Comparison of ENCODE assay signal across 24 cellular contexts in the genomic region with DNA sequence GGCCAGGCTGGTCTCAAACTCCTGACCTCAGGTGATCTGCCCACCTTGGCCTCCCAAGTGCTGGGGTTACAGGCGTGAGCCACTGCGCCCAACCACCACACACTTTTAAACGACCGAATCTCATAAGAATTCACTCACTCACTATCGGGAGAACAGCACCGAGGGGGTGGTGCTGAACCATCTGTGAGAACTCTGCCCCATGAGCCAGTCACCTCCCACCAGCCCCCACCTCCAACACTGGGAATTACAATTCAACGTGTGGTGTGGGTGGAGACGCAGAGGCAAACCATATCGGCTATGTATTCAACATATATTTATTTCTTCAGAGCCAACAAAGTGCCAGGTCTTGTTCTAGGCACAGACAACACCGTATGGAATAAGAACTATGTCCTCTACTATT. TPM values are rescaled to one million over a fixed set of nuclear protein-coding genes. Genes with fewer than 3 reads are reported as not detected.
DNase-seq lines count a peak whose midpoint lies in the region; TF ChIP-seq lines count a peak whose summit lies in the region.
"Had no signal": no experiment of that assay in that cellular context is flagged by ENCODE, and none has a peak within 500 bp of the region (broad histone marks: within the 10 kb centered on the region; RNA-seq: fewer than 3 reads in every experiment).

No MANE protein-coding gene starts in this region.

- in situ Hi-C loops in ACHN (cut with HindIII; ENCODE audit: low pct_ligation_motif_present, low pct_unique_long_range_greater_than_20kb, low sequenced_read_pairs), result no loop called here

- H3K9me3 ChIP-seq in HEK293 (ENCODE audit: control insufficient read depth, insufficient read depth, low read depth, low read length) (no peaks in the 10 kb centered on the region), spleen (no peaks in the 10 kb centered on the region), left ventricle myocardium inferior (replicated peaks) (no peaks in the 10 kb centered on the region)
- H3K9me3 ChIP-seq: BE2C, BLaER1 had no signal

- TF ChIP-seq POLR2A in spleen (IDR thresholded peaks at IDR 0.05), result no peak

- no peaks in the 10 kb centered on the region for H3K36me3 ChIP-seq in HEK293 (ENCODE audit: control insufficient read depth in 2 of 2, insufficient read depth in 1 of 2, low read length in 2 of 2)
- H3K36me3 ChIP-seq in spleen, result no peaks in the 10 kb centered on the region
- H3K36me3 ChIP-seq in left ventricle myocardium inferior, result no peaks in the 10 kb centered on the region
- H3K36me3 ChIP-seq: BE2C, BLaER1 had no signal

- peak in 32 of 42 donors; percentile 17 to 85 (median 38) for DNase-seq in head of caudate nucleus
- DNase-seq in spleen, result peak; percentile 39
- DNase-seq in glomerular visceral epithelial cell (ENCODE audit: extremely low spot score), result no peak
- DNase-seq in left ventricle myocardium inferior, result no peak
- DNase-seq in ACHN, result no peak
- DNase-seq: 8988T; AML-193; BE2C; C1 segment of cervical spinal cord; CD4-positive, alpha-beta memory T cell; CD4-positive, CD25-positive, alpha-beta regulatory T cell; CD8-positive, alpha-beta memory T cell; COR-L47; DMS 273 treated with DMSO at 0.1 percent for 48 hours; DMS153; DMS53; DMS79; DND-41; EL; GDM1 had no signal

- CTCF ChIA-PET in HEK293 (lab: Yijun Ruan, JAX), result interaction anchor here (1.8 kb wide), 1 partner anchor 65 kb away, joined by 8 read pairs; no protein-coding TSS in a partner anchor

- no peak for TF ChIP-seq CTCF in HEK293 (tag by site-specific recombination; IDR thresholded peaks at IDR 0.05)
- no peak for TF ChIP-seq CTCF in spleen (IDR thresholded peaks at IDR 0.05 in 8 of 11, conservative IDR thresholded peaks at IDR 0.05 in 3 of 11)
- TF ChIP-seq CTCF in left ventricle myocardium inferior (IDR thresholded peaks at IDR 0.05; ENCODE audit: borderline replicate concordance), result no peak

- intact Hi-C loops in head of caudate nucleus (cut with DNase I) (no loop called here), spleen (cut with DNase I; ENCODE audit: low total_unique reads) (loop anchor here (5.0 kb wide), 1 partner anchor 65 kb away; no protein-coding TSS in a partner anchor), left ventricle myocardium inferior (cut with micrococcal nuclease) (no loop called here)

- WGBS in spleen, 5 donors, result 95 to 99% (median 96%) methylated on average over 10 of the region's 10 CpGs

- no peaks in the 10 kb centered on the region; the same call in 1 of the 2 replicates for H3K4me1 ChIP-seq in HEK293 (ENCODE audit: control insufficient read depth, insufficient read depth, low read length)
- H3K4me1 ChIP-seq in spleen, result peaks cover 0 to 44% (median 17%) of the 10 kb centered on the region in 6 donors
- peaks cover 26% of the 10 kb centered on the region for H3K4me1 ChIP-seq in left ventricle myocardium inferior
- H3K4me1 ChIP-seq: BE2C had no signal

- H3K27me3 ChIP-seq in spleen (replicated peaks in 1 of 7) (no peaks in the 10 kb centered on the region), left ventricle myocardium inferior (ENCODE audit: low read depth) (no peaks in the 10 kb centered on the region)
- H3K27me3 ChIP-seq: BLaER1 had no signal

- POLR2A ChIA-PET in HEK293 (lab: Yijun Ruan, JAX), result no interaction called here

- H3K27ac ChIP-seq in HEK293 (ENCODE audit: extremely low read depth, low read depth, low read length), result no peak overlapping the region
- H3K27ac ChIP-seq in spleen, result no peak overlapping the region
- H3K27ac ChIP-seq in left ventricle myocardium inferior (replicated peaks), result no peak overlapping the region
- H3K27ac ChIP-seq: BLaER1 had no signal

- H3K4me3 ChIP-seq in HEK293 (ENCODE audit: low read depth, low read length) (no peak overlapping the region), spleen (no peak overlapping the region), left ventricle myocardium inferior (no peak overlapping the region)
- H3K4me3 ChIP-seq: BLaER1, GM12878 had no signal

TF ChIP-seq in HEK293, 187 proteins besides CTCF, POLR2A, EP300 and RAD21:
- TF ChIP-seq BCL11B (tag by site-specific recombination; IDR thresholded peaks at IDR 0.05; ENCODE audit: low read depth) (no peak), EGR2 (tag by site-specific recombination; IDR thresholded peaks at IDR 0.05; ENCODE audit: low read depth) (0 out of 2 replicates have a peak, but pooled peaks have one; percentile 33), ZNF366 (tag by site-specific recombination; conservative IDR thresholded peaks at IDR 0.05) (no peak)

RNA-seq across cellular contexts. Expression of gene TLR3, which starts 3.6 kb away (rescaled TPM):
- total RNA-seq in spleen, result 10 to 100 TPM in 2 of 7 donors, 1 to 10 TPM in 5; 5.7 to 14.8 (median 6.9) TPM
- under 1 TPM; 0.17 to 0.77 (median 0.44) TPM for polyA plus RNA-seq in spleen
- total RNA-seq in left ventricle myocardium inferior, result 4.9 TPM

RNA-seq across cellular contexts. Expression of gene FAM149A, which starts 32.0 kb away (rescaled TPM):
- total RNA-seq in spleen (1 to 10 TPM; 2.2 to 7.3 (median 3.5) TPM), left ventricle myocardium inferior (12.2 TPM)
- 1 to 10 TPM in 2 of 3 donors, under 1 TPM in 1; 0.61 to 1.7 (median 1.3) TPM for polyA plus RNA-seq in spleen
- polyA plus RNA-seq: CD14-positive monocyte; CD4-positive, alpha-beta memory T cell had no signal

Comparison
In these comparisons a context has a peak if more than half of its experiments do, and no peak if none do; other contexts are left out.
1. DNase-seq: peak in head of caudate nucleus (32 of 42) and spleen (single experiment); none in glomerular visceral epithelial cell (single experiment), left ventricle myocardium inferior (single experiment) and ACHN (single experiment).